10 cellular contexts compared by ENCODE assay signal in genomic region chr20:51768759-51769517, GRCh38. TPM values are rescaled to one million over a fixed set of nuclear protein-coding genes. Genes with fewer than 3 reads are reported as not detected.
DNase-seq lines count a peak whose midpoint lies in the region; ATAC-seq and TF ChIP-seq lines count a peak whose summit lies in the region.
"Had no signal": no experiment of that assay in that cellular context is flagged by ENCODE, and none has a peak within 500 bp of the region (broad histone marks: within the 10 kb centered on the region; RNA-seq: fewer than 3 reads in every experiment).

No MANE protein-coding gene starts in this region.

- H3K27ac ChIP-seq in esophagus muscularis mucosa (replicated peaks in 1 of 4): no peak overlapping the region
- H3K27ac ChIP-seq: SJSA1 had no signal

- no peaks in the 10 kb centered on the region for H3K9me3 ChIP-seq in esophagus muscularis mucosa
- H3K9me3 ChIP-seq: SJSA1, suprapubic skin had no signal

- no peaks in the 10 kb centered on the region for H3K36me3 ChIP-seq in esophagus muscularis mucosa
- H3K36me3 ChIP-seq: SJSA1, suprapubic skin had no signal

- no peak for TF ChIP-seq EP300 in esophagus muscularis mucosa (IDR thresholded peaks at IDR 0.05)

- H3K4me1 ChIP-seq in esophagus muscularis mucosa: peaks cover 6 to 30% (median 22%) of the 10 kb centered on the region in 4 donors

- TF ChIP-seq CTCF in esophagus muscularis mucosa (IDR thresholded peaks at IDR 0.05) (no peak), retinal pigment epithelial cell (conservative IDR thresholded peaks at IDR 0.05; ENCODE audit: low read depth, low read length) (no peak)

- ATAC-seq in GM18870 (IDR thresholded peaks at IDR 0.05; ENCODE audit: unreplicated experiment) (no peak), GM18505 (IDR thresholded peaks at IDR 0.05; ENCODE audit: unreplicated experiment) (no peak), GM21367 (IDR thresholded peaks at IDR 0.05; ENCODE audit: unreplicated experiment) (no peak)

- H3K4me3 ChIP-seq in esophagus muscularis mucosa (peak overlapping the region in 3 of 4 donors; percentile 37 to 94 (median 37)), retinal pigment epithelial cell (ENCODE audit: low read length) (peak overlapping the region; percentile 33)

- peak; percentile 18 for DNase-seq in NK-92 treated with Interleukin-12 subunit alpha and Interleukin-12 subunit beta, amount 100 ng/mL, for 24 hours (lab: John Stamatoyannopoulos, UW)
- DNase-seq in NK-92 (lab: John Stamatoyannopoulos, UW; ENCODE audit: unreplicated experiment) (no peak), SW480 (ENCODE audit: low spot score) (peak; percentile 66), esophagus muscularis mucosa (ENCODE audit: extremely low spot score) (no peak), retinal pigment epithelial cell (ENCODE audit: low read depth) (no peak)

- TF ChIP-seq POLR2A in esophagus muscularis mucosa (IDR thresholded peaks at IDR 0.05; ENCODE audit: low read depth) (no peak), GM18505 (IDR thresholded peaks at IDR 0.05; ENCODE audit: borderline replicate concordance, extremely low read depth, insufficient read depth, insufficient read length) (no peak)

- 24% methylated on average over 14 of the region's 16 CpGs for WGBS in esophagus muscularis mucosa

- intact Hi-C loops in esophagus muscularis mucosa (cut with DNase I): no loop called here

- no peaks in the 10 kb centered on the region for H3K27me3 ChIP-seq in esophagus muscularis mucosa
- H3K27me3 ChIP-seq: SJSA1, suprapubic skin had no signal

RNA-seq across cellular contexts. Expression of gene ATP9A, which starts 0.7 kb away (rescaled TPM):
- 10 to 100 TPM; 44.4 to 70.9 (median 56.0) TPM for total RNA-seq in esophagus muscularis mucosa

RNA-seq across cellular contexts. Expression of gene SALL4, which starts 33.4 kb away (rescaled TPM):
- not detected for total RNA-seq in esophagus muscularis mucosa

Comparison
In these comparisons a context has a peak if more than half of its experiments do, and no peak if none do; other contexts are left out.
1. DNase-seq: peak in NK-92 treated with Interleukin-12 subunit alpha and Interleukin-12 subunit beta, amount 100 ng/mL, for 24 hours (single experiment) and SW480 (single experiment); none in NK-92 (single experiment), esophagus muscularis mucosa (single experiment) and retinal pigment epithelial cell (single experiment).